ENCODE assay signal across 17 cellular contexts in the genomic region with DNA sequence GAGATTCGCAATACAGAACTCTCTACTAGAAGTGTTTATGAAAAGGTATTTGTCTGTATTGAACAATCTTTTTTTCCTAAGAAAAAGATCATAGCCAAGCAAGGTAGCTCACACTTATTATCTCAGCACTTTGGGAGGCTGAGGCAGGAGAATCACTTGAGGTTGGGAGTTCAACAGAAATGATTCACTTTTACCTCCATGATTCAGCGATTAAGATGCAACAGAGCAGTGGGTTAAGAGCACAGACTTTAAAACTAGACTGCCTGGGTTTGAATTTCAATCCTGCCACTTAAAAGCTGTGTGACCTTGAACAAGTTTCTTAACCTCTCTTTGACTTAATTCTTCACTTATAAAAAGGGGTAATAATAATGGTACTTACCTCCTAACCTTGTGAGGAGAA.
A peak's percentile ranks its signal among the peaks of the same experiment; 100 is the strongest.
DNase-seq lines count a peak whose midpoint lies in the region; ATAC-seq lines count a peak whose summit lies in the region.
"Had no signal": no experiment of that assay in that cellular context is flagged by ENCODE, and none has a peak within 500 bp of the region (broad histone marks: within the 10 kb centered on the region; RNA-seq: fewer than 3 reads in every experiment).

No MANE protein-coding gene starts in this region.

- intact Hi-C loops in activated T-helper 2 cell treated with anti-CD3 and anti-CD28 coated beads, Interferon-gamma antibody, Interleukin-2, Interleukin-4, amounts not matched to agents 10 μg/mL and 5 μg/mL and 100 μg/mL, durations not matched to agents 14 hours and 24 hours and 36 hours (cut with micrococcal nuclease): loop anchor here (1.0 to 5.0 kb wide), 7 partner anchors 9 to 394 kb away; partner anchors contain the start of gene TMEM156

- H3K4me3 Mint-ChIP-seq in activated T-cell treated with anti-CD3 and anti-CD28 coated beads, Interleukin-2, amount 50 U/mL, for 24 hours: peak overlapping the region; percentile 24
- peak overlapping the region; percentile 6 for H3K4me3 Mint-ChIP-seq in activated T-helper 2 cell treated with anti-CD3 and anti-CD28 coated beads, Interferon-gamma antibody, Interleukin-2, Interleukin-4, amounts not matched to agents 10 μg/mL and 5 μg/mL and 100 μg/mL, durations not matched to agents 14 hours and 24 hours and 36 hours (ENCODE audit: low read depth)
- no peak overlapping the region for H3K4me3 Mint-ChIP-seq in stimulated activated effector memory CD8-positive, alpha-beta T cell treated with anti-CD3 and anti-CD28 coated beads, Interleukin-12 subunit alpha, Interleukin-12 subunit beta, amount 100 ng/mL, for 72 hours

- DNase-seq in activated T-cell treated with anti-CD3 and anti-CD28 coated beads, Interleukin-2, amount 50 U/mL, for 24 hours: no peak
- DNase-seq in activated T-cell treated with anti-CD3 and anti-CD28 coated beads, Interleukin-2, amount 50 U/mL, for 1 hour: no peak
- peak; percentile 11 for DNase-seq in stimulated activated CD4-positive, alpha-beta T cell treated with anti-CD3 and anti-CD28 coated beads, Interleukin-4, amount 100 ng/mL, for 24 hours
- DNase-seq in stimulated activated CD4-positive, alpha-beta T cell treated with anti-CD3 and anti-CD28 coated beads, Interleukin-12 subunit alpha, Interleukin-12 subunit beta, amount 100 ng/mL, for 4 hours: no peak
- no peak for DNase-seq in activated T-helper 2 cell treated with anti-CD3 and anti-CD28 coated beads, Interferon-gamma antibody, Interleukin-2, Interleukin-4, amounts not matched to agents 10 μg/mL and 5 μg/mL and 100 μg/mL, durations not matched to agents 14 hours and 24 hours and 36 hours (ENCODE audit: low spot score)
- DNase-seq in stimulated activated effector memory CD8-positive, alpha-beta T cell treated with anti-CD3 and anti-CD28 coated beads, Interleukin-12 subunit alpha, Interleukin-12 subunit beta, amount 100 ng/mL, for 72 hours (ENCODE audit: low spot score in 2 of 2): no peak
- DNase-seq in RPMI8226: no peak
- DNase-seq: AML-193, DMS53, HCEC 1CT, Karpas-422, NCI-H1417, NCI-H1930, NCI-H2171, NCI-H510A, Peyer's patch had no signal

- ATAC-seq in stimulated activated effector memory CD8-positive, alpha-beta T cell treated with anti-CD3 and anti-CD28 coated beads, Interleukin-12 subunit alpha, Interleukin-12 subunit beta, amount 100 ng/mL, for 72 hours: peak; percentile 70
- ATAC-seq in GM18868 (IDR thresholded peaks at IDR 0.05; ENCODE audit: unreplicated experiment): no peak

- H3K27me3 Mint-ChIP-seq in activated T-cell treated with anti-CD3 and anti-CD28 coated beads, Interleukin-2, amount 50 U/mL, for 24 hours: no peaks in the 10 kb centered on the region
- no peaks in the 10 kb centered on the region for H3K27me3 Mint-ChIP-seq in activated T-helper 2 cell treated with anti-CD3 and anti-CD28 coated beads, Interferon-gamma antibody, Interleukin-2, Interleukin-4, amounts not matched to agents 10 μg/mL and 5 μg/mL and 100 μg/mL, durations not matched to agents 14 hours and 24 hours and 36 hours (ENCODE audit: low read depth)

- H3K36me3 Mint-ChIP-seq in activated T-cell treated with anti-CD3 and anti-CD28 coated beads, Interleukin-2, amount 50 U/mL, for 24 hours (ENCODE audit: low read depth): no peaks in the 10 kb centered on the region
- peaks cover 24% of the 10 kb centered on the region for H3K36me3 Mint-ChIP-seq in activated T-helper 2 cell treated with anti-CD3 and anti-CD28 coated beads, Interferon-gamma antibody, Interleukin-2, Interleukin-4, amounts not matched to agents 10 μg/mL and 5 μg/mL and 100 μg/mL, durations not matched to agents 14 hours and 24 hours and 36 hours (ENCODE audit: low read depth)
- H3K36me3 Mint-ChIP-seq in stimulated activated effector memory CD8-positive, alpha-beta T cell treated with anti-CD3 and anti-CD28 coated beads, Interleukin-12 subunit alpha, Interleukin-12 subunit beta, amount 100 ng/mL, for 72 hours: no peaks in the 10 kb centered on the region

- H3K27ac Mint-ChIP-seq in activated T-cell treated with anti-CD3 and anti-CD28 coated beads, Interleukin-2, amount 50 U/mL, for 24 hours: peak overlapping the region; percentile 80
- peak overlapping the region; percentile 94 for H3K27ac Mint-ChIP-seq in activated T-helper 2 cell treated with anti-CD3 and anti-CD28 coated beads, Interferon-gamma antibody, Interleukin-2, Interleukin-4, amounts not matched to agents 10 μg/mL and 5 μg/mL and 100 μg/mL, durations not matched to agents 14 hours and 24 hours and 36 hours
- H3K27ac Mint-ChIP-seq in stimulated activated effector memory CD8-positive, alpha-beta T cell treated with anti-CD3 and anti-CD28 coated beads, Interleukin-12 subunit alpha, Interleukin-12 subunit beta, amount 100 ng/mL, for 72 hours: no peak overlapping the region

- H3K4me1 Mint-ChIP-seq in activated T-cell treated with anti-CD3 and anti-CD28 coated beads, Interleukin-2, amount 50 U/mL, for 24 hours (ENCODE audit: low read depth): peaks cover 33% of the 10 kb centered on the region
- peaks cover 37% of the 10 kb centered on the region for H3K4me1 Mint-ChIP-seq in activated T-helper 2 cell treated with anti-CD3 and anti-CD28 coated beads, Interferon-gamma antibody, Interleukin-2, Interleukin-4, amounts not matched to agents 10 μg/mL and 5 μg/mL and 100 μg/mL, durations not matched to agents 14 hours and 24 hours and 36 hours (ENCODE audit: low read depth)
- no peaks in the 10 kb centered on the region for H3K4me1 Mint-ChIP-seq in stimulated activated effector memory CD8-positive, alpha-beta T cell treated with anti-CD3 and anti-CD28 coated beads, Interleukin-12 subunit alpha, Interleukin-12 subunit beta, amount 100 ng/mL, for 72 hours

- peaks cover 6% of the 10 kb centered on the region for H3K9me3 Mint-ChIP-seq in activated T-cell treated with anti-CD3 and anti-CD28 coated beads, Interleukin-2, amount 50 U/mL, for 24 hours
- H3K9me3 Mint-ChIP-seq in activated T-helper 2 cell treated with anti-CD3 and anti-CD28 coated beads, Interferon-gamma antibody, Interleukin-2, Interleukin-4, amounts not matched to agents 10 μg/mL and 5 μg/mL and 100 μg/mL, durations not matched to agents 14 hours and 24 hours and 36 hours: peaks cover 19% of the 10 kb centered on the region
- H3K9me3 Mint-ChIP-seq in stimulated activated effector memory CD8-positive, alpha-beta T cell treated with anti-CD3 and anti-CD28 coated beads, Interleukin-12 subunit alpha, Interleukin-12 subunit beta, amount 100 ng/mL, for 72 hours: peaks cover 9% of the 10 kb centered on the region
